ENCODE assay signal across 12 cellular contexts in genomic region chr10:89122431-89123066, GRCh38.
DNase-seq lines count a peak whose midpoint lies in the region; ATAC-seq and TF ChIP-seq lines count a peak whose summit lies in the region.
"Had no signal": no experiment of that assay in that cellular context is flagged by ENCODE, and none has a peak within 500 bp of the region (broad histone marks: within the 10 kb centered on the region; RNA-seq: fewer than 3 reads in every experiment).

No MANE protein-coding gene starts in this region.

- H3K4me3 ChIP-seq in heart right ventricle (no peak overlapping the region), smooth muscle cell (no peak overlapping the region)

- H4K20me1 ChIP-seq in smooth muscle cell (ENCODE audit: low read depth): no peaks in the 10 kb centered on the region

- 63 to 66% methylated on average over 4 of the region's 4 CpGs for WGBS in heart right ventricle, 2 donors
- WGBS in smooth muscle cell (ENCODE audit: low lambda C conversion rate): 63% methylated on average over 4 of the region's 4 CpGs

- ATAC-seq in heart right ventricle (peak; percentile 41 to 85 (median 78)), HG02840 (IDR thresholded peaks at IDR 0.05; ENCODE audit: low FRiP score, unreplicated experiment) (no peak)
- ATAC-seq: activated CD4-positive, alpha-beta T cell treated with anti-CD3 and anti-CD28 coated beads for 36 hours had no signal

- peak overlapping the region in 9 of 10 donors; percentile 16 to 79 (median 45) for H3K27ac ChIP-seq in heart right ventricle
- no peak overlapping the region for H3K27ac ChIP-seq in smooth muscle cell (ENCODE audit: low read depth)
- H3K27ac ChIP-seq: neutrophil had no signal

- H3K4me2 ChIP-seq in smooth muscle cell: no peak overlapping the region

- H3K79me2 ChIP-seq in smooth muscle cell (ENCODE audit: low read depth): no peaks in the 10 kb centered on the region

- peaks cover 0 to 7% (median 0%) of the 10 kb centered on the region in 7 donors for H3K27me3 ChIP-seq in heart right ventricle
- H3K27me3 ChIP-seq in smooth muscle cell (ENCODE audit: low read depth): no peaks in the 10 kb centered on the region

- H3K9me3 ChIP-seq in heart right ventricle: no peaks in the 10 kb centered on the region
- no peaks in the 10 kb centered on the region for H3K9me3 ChIP-seq in smooth muscle cell (replicated peaks; ENCODE audit: low read depth)
- H3K9me3 ChIP-seq: neutrophil had no signal

- TF ChIP-seq CTCF in heart right ventricle (IDR thresholded peaks at IDR 0.05) (no peak), smooth muscle cell (IDR thresholded peaks at IDR 0.05; ENCODE audit: borderline replicate concordance, insufficient read depth, poor library complexity, severe bottlenecking) (no peak)

- no peak overlapping the region for H3K9ac ChIP-seq in smooth muscle cell (ENCODE audit: low read depth)

- H2AFZ ChIP-seq in smooth muscle cell (ENCODE audit: low read depth): peak overlapping the region; percentile 22

- H3K4me1 ChIP-seq in heart right ventricle (peaks cover 0 to 25% (median 0%) of the 10 kb centered on the region in 9 donors), smooth muscle cell (ENCODE audit: low read depth) (no peaks in the 10 kb centered on the region)

- H3K36me3 ChIP-seq in heart right ventricle: no peaks in the 10 kb centered on the region
- no peaks in the 10 kb centered on the region for H3K36me3 ChIP-seq in smooth muscle cell (ENCODE audit: low read depth)
- H3K36me3 ChIP-seq: neutrophil had no signal

- intact Hi-C loops in heart right ventricle (cut with DNase I): no loop called here
- intact Hi-C loops in posterior cingulate gyrus (cut with DNase I): no loop called here

- H3F3A ChIP-seq in smooth muscle cell (ENCODE audit: low read depth): no peaks in the 10 kb centered on the region

- DNase-seq in HT1080 (ENCODE audit: low read depth) (peak; percentile 60), SKM-1 treated with dmso at 0.1 percent for 144 hours (lab: John Stamatoyannopoulos, UW; ENCODE audit: unreplicated experiment) (peak; percentile 46), heart right ventricle (no peak), smooth muscle cell (lab: John Stamatoyannopoulos, UW; ENCODE audit: unreplicated experiment) (no peak), posterior cingulate gyrus (no peak)
- DNase-seq in stimulated activated CD4-positive, alpha-beta T cell treated with anti-CD3 and anti-CD28 coated beads, Interleukin-15, amount 100 ng/mL, for 24 hours: no peak
- DNase-seq: activated CD4-positive, alpha-beta T cell treated with anti-CD3 and anti-CD28 coated beads for 36 hours; activated gamma-delta T cell; effector CD8-positive, alpha-beta T cell; NCI-H1417 had no signal

Comparison
In these comparisons a context has a peak if more than half of its experiments do, and no peak if none do; other contexts are left out.
1. DNase-seq: peak in HT1080 (single experiment) and SKM-1 treated with dmso at 0.1 percent for 144 hours (single experiment); none in heart right ventricle (0 of 2), smooth muscle cell (single experiment), posterior cingulate gyrus (0 of 10) and stimulated activated CD4-positive, alpha-beta T cell treated with anti-CD3 and anti-CD28 coated beads, Interleukin-15, amount 100 ng/mL, for 24 hours (single experiment).